1 cellular context compared by ENCODE assay signal in the genomic region with DNA sequence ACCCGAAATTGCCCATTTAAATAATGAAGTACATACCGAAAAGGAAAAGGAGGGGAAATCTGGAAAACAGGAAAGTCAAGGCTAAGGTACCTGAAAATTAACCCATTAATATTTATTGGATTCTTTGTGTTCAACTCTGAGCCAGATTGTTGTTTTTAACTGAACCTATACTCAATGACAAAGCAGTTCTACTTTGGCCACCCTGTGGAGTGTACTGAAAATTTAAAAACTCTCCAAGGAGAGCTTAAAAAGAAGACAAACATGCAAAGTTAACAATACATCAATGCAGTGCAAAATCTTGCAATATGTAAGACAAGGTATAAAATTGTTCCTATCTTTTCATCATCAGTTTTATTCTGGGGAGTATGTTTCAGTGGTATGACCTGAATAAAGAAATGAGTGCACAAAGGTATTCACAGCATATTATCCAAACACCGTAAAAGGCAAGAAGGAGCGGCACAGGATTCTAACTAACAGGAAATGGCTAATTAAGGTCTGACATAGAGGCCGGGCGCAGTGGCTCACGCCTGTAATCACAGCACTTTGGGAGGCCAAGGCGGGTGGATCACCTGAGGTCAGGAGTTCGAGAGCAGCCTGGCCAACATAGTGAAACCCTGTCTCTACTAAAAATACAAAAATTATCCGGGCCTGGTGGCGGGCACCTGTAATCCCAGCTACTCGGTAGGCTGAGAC.
TF ChIP-seq lines count a peak whose summit lies in the region.

No MANE protein-coding gene starts in this region.

TF ChIP-seq in endothelial cell of umbilical vein, 7 proteins besides CTCF, POLR2A, EP300 and RAD21 (continued from another document):
- TF ChIP-seq MAX (IDR thresholded peaks at IDR 0.05; ENCODE audit: insufficient read depth, insufficient read length), result no peak
